8 cellular contexts compared by ENCODE assay signal in the genomic region with DNA sequence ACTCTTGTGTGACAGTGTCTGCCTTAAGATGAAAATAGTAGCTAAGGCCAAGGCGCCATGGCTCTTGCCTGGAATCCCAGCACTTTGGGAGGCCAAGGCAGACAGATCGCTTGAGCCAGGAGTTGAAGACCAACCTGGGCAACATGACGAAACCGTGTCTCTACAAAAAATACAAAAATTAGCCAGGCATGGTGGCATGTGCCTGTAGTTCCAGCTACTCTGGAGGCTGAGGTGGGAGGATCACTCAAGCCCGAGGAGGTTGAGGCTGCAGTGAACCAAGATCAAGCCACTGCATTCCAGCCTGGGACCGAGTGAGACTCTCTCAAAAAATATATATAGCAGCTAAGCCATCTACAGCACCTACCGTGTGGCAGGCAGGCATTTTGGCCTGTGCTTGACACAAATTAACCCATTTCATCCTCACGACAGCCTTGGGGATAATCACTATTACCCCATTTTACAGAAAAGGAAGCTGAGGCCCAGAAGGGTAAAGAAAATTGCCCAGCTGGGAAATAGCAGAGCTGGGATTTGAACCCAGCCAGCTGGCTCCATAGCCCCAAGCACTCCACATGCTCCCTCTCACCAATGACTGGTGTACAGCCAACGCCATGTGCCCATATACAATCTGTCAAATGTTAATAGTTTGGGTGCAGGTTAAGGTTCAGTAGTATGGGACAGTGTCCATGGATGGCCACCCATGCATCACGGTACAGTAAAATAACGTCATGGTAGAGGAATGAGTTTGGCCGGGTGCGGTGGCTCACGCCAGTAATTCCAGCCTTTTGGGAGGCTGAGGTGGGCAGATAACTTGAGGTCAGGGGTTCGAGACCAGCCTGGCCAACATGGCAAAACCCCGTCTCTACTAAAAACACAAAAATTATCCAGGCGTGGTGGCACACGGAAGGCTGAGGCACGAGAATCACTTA. TPM values are rescaled to one million over a fixed set of nuclear protein-coding genes. Genes with fewer than 3 reads are reported as not detected.
DNase-seq lines count a peak whose midpoint lies in the region; ATAC-seq and TF ChIP-seq lines count a peak whose summit lies in the region.

No MANE protein-coding gene starts in this region.

- no peak for TF ChIP-seq EP300 in upper lobe of left lung (IDR thresholded peaks at IDR 0.05)

- H3K9me3 ChIP-seq in heart left ventricle (no peaks in the 10 kb centered on the region), upper lobe of left lung (no peaks in the 10 kb centered on the region)

- 83 to 86% (median 84%) methylated on average over 19 of the region's 19 CpGs for WGBS in heart left ventricle, 4 donors
- WGBS in upper lobe of left lung, 2 donors, result 74 to 75% methylated on average over 18 to 19 of the region's 19 CpGs

- intact Hi-C loops in heart left ventricle (cut with DNase I), result loop anchor here in 2 of 10 donors (5.0 to 10.0 kb wide), 2 partner anchors 42 to 49 kb away; no protein-coding TSS in a partner anchor
- intact Hi-C loops in left ventricle myocardium superior (cut with micrococcal nuclease), result no loop called here

- TF ChIP-seq POLR2A in heart left ventricle (IDR thresholded peaks at IDR 0.05) (no peak), upper lobe of left lung (IDR thresholded peaks at IDR 0.05) (no peak)

- H3K27ac ChIP-seq in heart left ventricle, result peak overlapping the region in 10 of 12 donors; percentile 76 to 95 (median 83)
- H3K27ac ChIP-seq in upper lobe of left lung, result peak overlapping the region; percentile 88 to 94 (median 90)

- peak overlapping the region in 8 of 12 donors; percentile 58 to 80 (median 66) for H3K4me3 ChIP-seq in heart left ventricle
- H3K4me3 ChIP-seq in upper lobe of left lung, result peak overlapping the region; percentile 26 to 84 (median 73)

- TF ChIP-seq CTCF in heart left ventricle (IDR thresholded peaks at IDR 0.05) (no peak), upper lobe of left lung (IDR thresholded peaks at IDR 0.05) (no peak)

- no peak for ATAC-seq in heart left ventricle
- no peak for ATAC-seq in left ventricle myocardium superior
- no peak for ATAC-seq in activated naive CD4-positive, alpha-beta T cell treated with anti-CD3 and anti-CD28 coated beads, Interleukin-2, amount 50 U/mL, for 72 hours
- no peak for ATAC-seq in upper lobe of left lung (ENCODE audit: low FRiP score in 2 of 2)

- no peak for DNase-seq in heart left ventricle
- no peak for DNase-seq in left ventricle myocardium superior
- no peak for DNase-seq in activated naive CD4-positive, alpha-beta T cell treated with anti-CD3 and anti-CD28 coated beads, Interleukin-2, amount 50 U/mL, for 72 hours (ENCODE audit: low spot score in 2 of 2)
- DNase-seq in kidney tubule cell (ENCODE audit: low spot score), result peak; percentile 95
- DNase-seq in upper lobe of left lung, result no peak
- DNase-seq in activated CD4-positive, CD25-positive, alpha-beta regulatory T cell (lab: John Stamatoyannopoulos, UW), result no peak
- no peak for DNase-seq in NCI-H1930 (lab: John Stamatoyannopoulos, UW)
- no peak for DNase-seq in SIG-M5 (lab: John Stamatoyannopoulos, UW)

- peaks cover 0 to 32% (median 10%) of the 10 kb centered on the region in 9 donors for H3K36me3 ChIP-seq in heart left ventricle
- peaks cover 3 to 45% (median 25%) of the 10 kb centered on the region in 4 donors for H3K36me3 ChIP-seq in upper lobe of left lung

- peak overlapping the region; percentile 98 to 99 for H3K27ac Mint-ChIP-seq in activated naive CD4-positive, alpha-beta T cell treated with anti-CD3 and anti-CD28 coated beads, Interleukin-2, amount 50 U/mL, for 72 hours

- peaks cover 0 to 4% of the 10 kb centered on the region in 2 donors for H3K9me3 Mint-ChIP-seq in activated naive CD4-positive, alpha-beta T cell treated with anti-CD3 and anti-CD28 coated beads, Interleukin-2, amount 50 U/mL, for 72 hours

- H3K27me3 ChIP-seq in heart left ventricle (peaks cover 0 to 11% (median 0%) of the 10 kb centered on the region in 9 donors), upper lobe of left lung (no peaks in the 10 kb centered on the region)

- peaks cover 0 to 49% (median 26%) of the 10 kb centered on the region in 12 donors for H3K4me1 ChIP-seq in heart left ventricle
- H3K4me1 ChIP-seq in upper lobe of left lung, result peaks cover 33 to 67% (median 42%) of the 10 kb centered on the region in 4 donors

- peaks cover 60 to 63% of the 10 kb centered on the region in 2 donors for H3K36me3 Mint-ChIP-seq in activated naive CD4-positive, alpha-beta T cell treated with anti-CD3 and anti-CD28 coated beads, Interleukin-2, amount 50 U/mL, for 72 hours

RNA-seq across cellular contexts. Expression of gene SLC1A5, which starts 3.1 kb away (rescaled TPM):
- total RNA-seq in heart left ventricle (10 to 100 TPM in 4 of 9 donors, 1 to 10 TPM in 5; 3.7 to 22.4 (median 8.9) TPM), left ventricle myocardium superior (6.9 TPM), upper lobe of left lung (100 to 1,000 TPM in 2 of 6 donors, 10 to 100 TPM in 4; 52.4 to 147 (median 83.9) TPM)
- polyA plus RNA-seq in heart left ventricle, result 10 to 100 TPM in 1 of 2 donors, 1 to 10 TPM in 1; 3.8 to 21.5 TPM
- total RNA-seq in activated naive CD4-positive, alpha-beta T cell treated with anti-CD3 and anti-CD28 coated beads, Interleukin-2, amount 50 U/mL, for 72 hours, result 100 to 1,000 TPM in 1 of 2 donors, 10 to 100 TPM in 1; 99.3 to 159 TPM

RNA-seq across cellular contexts. Expression of gene STRN4, which starts 39.1 kb away (rescaled TPM):
- 10 to 100 TPM; 41.0 to 93.6 (median 53.7) TPM for total RNA-seq in heart left ventricle
- 10 to 100 TPM; 42.2 to 89.6 TPM for polyA plus RNA-seq in heart left ventricle
- 49.0 TPM for total RNA-seq in left ventricle myocardium superior
- total RNA-seq in activated naive CD4-positive, alpha-beta T cell treated with anti-CD3 and anti-CD28 coated beads, Interleukin-2, amount 50 U/mL, for 72 hours, result 100 to 1,000 TPM in 1 of 2 donors, 10 to 100 TPM in 1; 67.3 to 117 TPM
- total RNA-seq in upper lobe of left lung, result 100 to 1,000 TPM in 2 of 6 donors, 10 to 100 TPM in 4; 59.8 to 168 (median 83.7) TPM

RNA-seq across cellular contexts. Expression of gene FKRP, which starts 39.5 kb away (rescaled TPM):
- total RNA-seq in heart left ventricle, result 10 to 100 TPM; 13.9 to 25.1 (median 19.8) TPM
- polyA plus RNA-seq in heart left ventricle, result 10 to 100 TPM; 14.4 to 20.7 TPM
- total RNA-seq in left ventricle myocardium superior, result 15.3 TPM
- total RNA-seq in activated naive CD4-positive, alpha-beta T cell treated with anti-CD3 and anti-CD28 coated beads, Interleukin-2, amount 50 U/mL, for 72 hours, result 1 to 10 TPM; 2.8 to 9.7 TPM
- 10 to 100 TPM; 16.6 to 26.2 (median 19.3) TPM for total RNA-seq in upper lobe of left lung
